Comparison of ENCODE assay signal across 17 cellular contexts in genomic region chr6:75381878-75382633, GRCh38.
DNase-seq lines count a peak whose midpoint lies in the region; ATAC-seq and TF ChIP-seq lines count a peak whose summit lies in the region.
"Had no signal": no experiment of that assay in that cellular context is flagged by ENCODE, and none has a peak within 500 bp of the region (broad histone marks: within the 10 kb centered on the region; RNA-seq: fewer than 3 reads in every experiment).

No MANE protein-coding gene starts in this region.

- H3K9me3 ChIP-seq in neuron (ENCODE audit: low read length) = no peaks in the 10 kb centered on the region
- H3K9me3 ChIP-seq: gastroesophageal sphincter, thyroid gland had no signal

- H3K9me3 Mint-ChIP-seq in progenitor cell of endocrine pancreas (ENCODE audit: low read depth) = no peaks in the 10 kb centered on the region
- H3K9me3 Mint-ChIP-seq: activated CD4-positive, alpha-beta memory T cell treated with anti-CD3 and anti-CD28 coated beads for 36 hours; activated T-helper 1 cell treated with anti-CD3 and anti-CD28 coated beads, Interleukin-12 subunit alpha, Interleukin-12 subunit beta, Interleukin-2, Interleukin-4 antibody, amounts not matched to agents 30 ng/mL and 10 ng/mL and 1 ng/mL, durations not matched to agents 14 hours and 24 hours and 36 hours; immature natural killer cell had no signal

- ATAC-seq in GM21526 (IDR thresholded peaks at IDR 0.05; ENCODE audit: low FRiP score, unreplicated experiment) = no peak
- ATAC-seq: gastroesophageal sphincter had no signal

- no peaks in the 10 kb centered on the region for H3K4me1 Mint-ChIP-seq in progenitor cell of endocrine pancreas (ENCODE audit: low read depth)
- H3K4me1 Mint-ChIP-seq: CD14-positive monocyte, immature natural killer cell had no signal

- H3K27me3 ChIP-seq in neuron (ENCODE audit: insufficient read depth, low read length) = no peaks in the 10 kb centered on the region
- H3K27me3 ChIP-seq: dorsolateral prefrontal cortex, gastroesophageal sphincter, thyroid gland had no signal

- no peaks in the 10 kb centered on the region for H3K36me3 Mint-ChIP-seq in progenitor cell of endocrine pancreas (ENCODE audit: insufficient read depth)
- H3K36me3 Mint-ChIP-seq: activated CD4-positive, alpha-beta memory T cell treated with anti-CD3 and anti-CD28 coated beads for 36 hours; CD14-positive monocyte; immature natural killer cell had no signal

- no peak overlapping the region for H3K4me3 Mint-ChIP-seq in progenitor cell of endocrine pancreas (ENCODE audit: low read depth)
- H3K4me3 Mint-ChIP-seq: activated CD4-positive, alpha-beta memory T cell treated with anti-CD3 and anti-CD28 coated beads for 36 hours; activated T-helper 1 cell treated with anti-CD3 and anti-CD28 coated beads, Interleukin-12 subunit alpha, Interleukin-12 subunit beta, Interleukin-2, Interleukin-4 antibody, amounts not matched to agents 30 ng/mL and 10 ng/mL and 1 ng/mL, durations not matched to agents 14 hours and 24 hours and 36 hours; CD14-positive monocyte; immature natural killer cell had no signal

- H2AFZ ChIP-seq in neuron (ENCODE audit: low read depth, low read length) = peak overlapping the region; percentile 71

- DNase-seq in EH (ENCODE audit: low read depth) (peak; percentile 57), NCI-H69 (lab: John Stamatoyannopoulos, UW) (peak; percentile 73), fibroblast of mammary gland (ENCODE audit: low read depth) (peak; percentile 34), cerebellum (ENCODE audit: low spot score) (no peak), NCI-H128 (lab: John Stamatoyannopoulos, UW; ENCODE audit: unreplicated experiment) (no peak), progenitor cell of endocrine pancreas (ENCODE audit: low spot score, unreplicated experiment) (no peak)
- DNase-seq: activated CD4-positive, alpha-beta memory T cell treated with anti-CD3 and anti-CD28 coated beads for 36 hours; dorsolateral prefrontal cortex; GDM1; immature natural killer cell; NCI-H2171 treated with DMSO at 0.1 percent for 48 hours; thyroid gland had no signal

- H3K4me1 ChIP-seq in neuron (ENCODE audit: insufficient read depth, low read length) = peaks cover 32% of the 10 kb centered on the region

- H3K4me3 ChIP-seq in fibroblast of mammary gland (ENCODE audit: control insufficient read depth, low read depth, low read length) = no peak overlapping the region
- no peak overlapping the region for H3K4me3 ChIP-seq in neuron (ENCODE audit: low read length)
- H3K4me3 ChIP-seq: dorsolateral prefrontal cortex, gastroesophageal sphincter, thyroid gland had no signal

- TF ChIP-seq CTCF in fibroblast of mammary gland (conservative IDR thresholded peaks at IDR 0.05; ENCODE audit: control insufficient read depth, insufficient read depth, low read depth, low read length) (no peak), progenitor cell of endocrine pancreas (IDR thresholded peaks at IDR 0.05; ENCODE audit: unreplicated experiment) (no peak)

- H3K36me3 ChIP-seq in neuron (ENCODE audit: insufficient read depth, low read length) = no peaks in the 10 kb centered on the region
- H3K36me3 ChIP-seq: gastroesophageal sphincter, thyroid gland had no signal

- no peak overlapping the region for H3K27ac Mint-ChIP-seq in progenitor cell of endocrine pancreas
- H3K27ac Mint-ChIP-seq: activated CD4-positive, alpha-beta memory T cell treated with anti-CD3 and anti-CD28 coated beads for 36 hours; activated T-helper 1 cell treated with anti-CD3 and anti-CD28 coated beads, Interleukin-12 subunit alpha, Interleukin-12 subunit beta, Interleukin-2, Interleukin-4 antibody, amounts not matched to agents 30 ng/mL and 10 ng/mL and 1 ng/mL, durations not matched to agents 14 hours and 24 hours and 36 hours; immature natural killer cell had no signal

- no peaks in the 10 kb centered on the region for H3K27me3 Mint-ChIP-seq in progenitor cell of endocrine pancreas

Comparison
In these comparisons a context has a peak if more than half of its experiments do, and no peak if none do; other contexts are left out.
1. DNase-seq: peak in EH (single experiment), NCI-H69 (single experiment) and fibroblast of mammary gland (single experiment); none in cerebellum (single experiment), NCI-H128 (single experiment) and progenitor cell of endocrine pancreas (single experiment).